ENCODE assay signal across 7 cellular contexts in the genomic region with DNA sequence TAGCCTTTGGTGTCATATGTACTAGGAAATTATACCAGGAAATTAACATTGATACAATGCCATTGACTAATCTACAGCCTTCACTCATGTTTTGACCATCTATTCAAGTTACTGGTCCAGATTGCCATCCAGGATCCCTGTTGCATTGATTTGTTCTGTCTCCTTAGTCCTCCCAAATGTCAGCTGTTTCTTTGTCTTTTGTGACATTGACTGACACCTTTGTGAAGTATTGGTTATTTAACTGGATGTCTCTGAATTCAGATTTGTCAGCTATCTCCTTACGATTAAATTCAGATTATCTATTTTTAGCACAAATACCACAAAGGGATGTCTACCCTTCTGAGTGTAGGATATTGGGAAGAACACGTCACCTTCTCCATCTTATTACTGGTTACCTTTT.
"Had no signal": no experiment of that assay in that cellular context is flagged by ENCODE, and none has a peak within 500 bp of the region (broad histone marks: within the 10 kb centered on the region; RNA-seq: fewer than 3 reads in every experiment).

No MANE protein-coding gene starts in this region.

- H3K4me3 ChIP-seq: K562 had no signal

- ATAC-seq: HepG2, K562 had no signal

- FAIRE-seq: HepG2, K562 had no signal

- H3K4me2 ChIP-seq: KMS-11 had no signal

- H3K27ac ChIP-seq: HL-60, KMS-11 had no signal

- H3K9ac ChIP-seq: KMS-11 had no signal

- DNase-seq: IMR-90, KBM-7, KG1 had no signal
